In the genomic region with DNA sequence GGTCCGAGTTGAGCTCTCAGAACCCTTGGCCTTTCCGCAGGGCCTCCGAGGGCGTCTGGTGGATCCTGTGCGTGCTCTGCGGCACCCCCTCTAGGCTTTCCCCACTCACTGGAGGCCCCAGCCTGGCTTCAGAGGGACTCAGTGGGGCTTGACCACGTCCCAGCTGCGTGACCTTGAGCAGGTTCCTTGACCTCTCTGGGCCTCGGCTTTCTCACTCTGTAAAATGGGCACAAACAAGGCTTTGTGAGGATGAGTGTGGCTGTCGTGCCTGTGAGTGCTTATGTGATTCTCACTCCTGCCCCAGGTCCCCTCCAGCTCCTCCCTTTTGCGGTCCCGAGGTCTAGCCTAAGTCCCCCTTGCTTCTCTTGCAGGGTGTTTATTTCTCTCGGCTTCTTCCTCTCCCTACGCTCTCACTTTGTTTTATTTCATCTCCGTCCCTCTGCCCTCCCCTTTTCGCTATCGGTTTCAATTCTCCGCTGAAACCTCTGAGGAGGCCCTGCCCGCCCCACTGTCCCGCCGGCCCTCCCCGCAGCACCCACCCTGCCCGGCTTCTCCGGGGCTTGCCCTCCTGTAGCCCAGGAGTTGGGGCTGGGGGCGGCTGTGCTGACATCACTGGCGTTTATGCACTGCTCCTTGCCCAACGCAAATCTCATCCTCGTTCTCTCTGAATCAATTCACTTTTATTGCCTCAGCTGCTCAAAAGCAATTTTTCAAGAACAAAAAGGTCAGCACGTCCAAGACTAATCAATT, we compare ENCODE assay signal across 2 cellular contexts.
TF ChIP-seq lines count a peak whose summit lies in the region.

No MANE protein-coding gene starts in this region.

TF ChIP-seq in IMR-90, 13 proteins besides CTCF, POLR2A, EP300 and RAD21:
- TF ChIP-seq MXI1 (IDR thresholded peaks at IDR 0.05; ENCODE audit: borderline replicate concordance, low read depth, low read length): no peak
- TF ChIP-seq RCOR1 (IDR thresholded peaks at IDR 0.05; ENCODE audit: insufficient replicate concordance, low read length): no peak
- no peak for TF ChIP-seq CEBPB (IDR thresholded peaks at IDR 0.05; ENCODE audit: low read depth, low read length)
- TF ChIP-seq RFX5 (IDR thresholded peaks at IDR 0.05; ENCODE audit: low read depth, low read length): no peak
- TF ChIP-seq ELK1 (IDR thresholded peaks at IDR 0.05; ENCODE audit: borderline replicate concordance, low read depth, low read length): no peak
- TF ChIP-seq NFE2L2 (IDR thresholded peaks at IDR 0.05; ENCODE audit: low read depth, low read length): no peak
- TF ChIP-seq FOS (IDR thresholded peaks at IDR 0.05; ENCODE audit: low read depth, low read length): no peak

TF ChIP-seq in GM12878, 131 proteins besides CTCF, POLR2A, EP300 and RAD21 (continues in another document):
- TF ChIP-seq RFX5 (IDR thresholded peaks at IDR 0.05; ENCODE audit: low read depth, low read length) (no peak), TARDBP (IDR thresholded peaks at IDR 0.05; ENCODE audit: borderline replicate concordance) (no peak), TBL1XR1 (IDR thresholded peaks at IDR 0.05; ENCODE audit: low read depth, low read length) (no peak), HDGF (IDR thresholded peaks at IDR 0.05) (no peak), SUZ12 (IDR thresholded peaks at IDR 0.05; ENCODE audit: unreplicated experiment) (no peak), ATF2 (IDR thresholded peaks at IDR 0.05; ENCODE audit: low read length) (no peak), CEBPB (IDR thresholded peaks at IDR 0.05; ENCODE audit: borderline replicate concordance in 1 of 2, low read depth in 2 of 2, low read length in 2 of 2) (no peak), HDAC6 (IDR thresholded peaks at IDR 0.05; ENCODE audit: unreplicated experiment) (no peak), STAT3 (IDR thresholded peaks at IDR 0.05; ENCODE audit: low read depth, low read length) (no peak), PRDM15 (CRISPR knock-in tag; IDR thresholded peaks at IDR 0.05) (no peak), HSF1 (IDR thresholded peaks at IDR 0.05; ENCODE audit: low read depth, low read length) (no peak), SMAD5 (IDR thresholded peaks at IDR 0.05; ENCODE audit: low read depth) (no peak), E2F8 (IDR thresholded peaks at IDR 0.05; ENCODE audit: low read depth, partially characterized antibody) (no peak), PAX5 (IDR thresholded peaks at IDR 0.05; ENCODE audit: borderline replicate concordance, low read depth, low read length) (no peak), SRF (IDR thresholded peaks at IDR 0.05; ENCODE audit: low read depth in 2 of 2, low read length in 2 of 2) (no peak), ATF7 (IDR thresholded peaks at IDR 0.05; ENCODE audit: low read depth) (peak; percentile 54; the same call in 1 of the 2 replicates), CHD1 (IDR thresholded peaks at IDR 0.05; ENCODE audit: low read depth, low read length) (no peak), USF2 (IDR thresholded peaks at IDR 0.05; ENCODE audit: borderline replicate concordance, low read depth, low read length) (no peak), MXI1 (IDR thresholded peaks at IDR 0.05; ENCODE audit: low read depth, low read length) (no peak), MTA2 (IDR thresholded peaks at IDR 0.05; ENCODE audit: low read depth) (0 out of 2 replicates have a peak, but pooled peaks have one; percentile 25), CEBPZ (IDR thresholded peaks at IDR 0.05; ENCODE audit: low read depth, low read length) (no peak), ESRRA (IDR thresholded peaks at IDR 0.05; ENCODE audit: low read length) (peak; percentile 100), RELA (IDR thresholded peaks at IDR 0.05; ENCODE audit: borderline replicate concordance, partially characterized antibody) (no peak), EGR1 (IDR thresholded peaks at IDR 0.05; ENCODE audit: borderline replicate concordance in 1 of 2, low read depth in 2 of 2, low read length in 2 of 2) (no peak), SMARCA5 (IDR thresholded peaks at IDR 0.05) (peak; percentile 99), EZH2 (IDR thresholded peaks at IDR 0.05; ENCODE audit: borderline replicate concordance, control insufficient read depth, low read depth, low read length) (no peak), DPF2 (IDR thresholded peaks at IDR 0.05) (peak; percentile 59; the same call in 1 of the 2 replicates), SIX5 (IDR thresholded peaks at IDR 0.05; ENCODE audit: low read depth, low read length, severe bottlenecking) (no peak), RB1 (IDR thresholded peaks at IDR 0.05; ENCODE audit: borderline replicate concordance) (no peak), RCOR1 (conservative IDR thresholded peaks at IDR 0.05; ENCODE audit: low read depth, low read length) (0 out of 2 replicates have a peak, but pooled peaks have one; percentile 43), WRNIP1 (IDR thresholded peaks at IDR 0.05; ENCODE audit: borderline replicate concordance, low read depth, low read length) (no peak), JUND (IDR thresholded peaks at IDR 0.05; ENCODE audit: low read depth, low read length) (no peak), NR2F1 (conservative IDR thresholded peaks at IDR 0.05) (peak; percentile 81), TCF3 (IDR thresholded peaks at IDR 0.05; ENCODE audit: borderline replicate concordance, insufficient read depth, low read depth, low read length) (no peak), KAT2A (conservative IDR thresholded peaks at IDR 0.05; ENCODE audit: control insufficient read depth, low read depth, low read length) (no peak), ASH2L (IDR thresholded peaks at IDR 0.05; ENCODE audit: borderline replicate concordance, low read depth) (no peak)
- TF ChIP-seq, protein P1, sequence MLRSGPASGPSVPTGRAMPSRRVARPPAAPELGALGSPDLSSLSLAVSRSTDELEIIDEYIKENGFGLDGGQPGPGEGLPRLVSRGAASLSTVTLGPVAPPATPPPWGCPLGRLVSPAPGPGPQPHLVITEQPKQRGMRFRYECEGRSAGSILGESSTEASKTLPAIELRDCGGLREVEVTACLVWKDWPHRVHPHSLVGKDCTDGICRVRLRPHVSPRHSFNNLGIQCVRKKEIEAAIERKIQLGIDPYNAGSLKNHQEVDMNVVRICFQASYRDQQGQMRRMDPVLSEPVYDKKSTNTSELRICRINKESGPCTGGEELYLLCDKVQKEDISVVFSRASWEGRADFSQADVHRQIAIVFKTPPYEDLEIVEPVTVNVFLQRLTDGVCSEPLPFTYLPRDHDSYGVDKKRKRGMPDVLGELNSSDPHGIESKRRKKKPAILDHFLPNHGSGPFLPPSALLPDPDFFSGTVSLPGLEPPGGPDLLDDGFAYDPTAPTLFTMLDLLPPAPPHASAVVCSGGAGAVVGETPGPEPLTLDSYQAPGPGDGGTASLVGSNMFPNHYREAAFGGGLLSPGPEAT (IDR thresholded peaks at IDR 0.05; ENCODE audit: low read depth): 0 out of 2 replicates have a peak, but pooled peaks have one; percentile 18
